8 cellular contexts compared by ENCODE assay signal in genomic region chr14:67413806-67414769, GRCh38. TPM values are rescaled to one million over a fixed set of nuclear protein-coding genes. Genes with fewer than 3 reads are reported as not detected.
DNase-seq lines count a peak whose midpoint lies in the region; ATAC-seq, FAIRE-seq and TF ChIP-seq lines count a peak whose summit lies in the region.

No MANE protein-coding gene starts in this region.

- intact Hi-C loops in IMR-90 (cut with micrococcal nuclease) = no loop called here

- in situ Hi-C loops in IMR-90 (cut with MboI; ENCODE audit: low sequenced_read_pairs) = no loop called here

- H3K27ac ChIP-seq in IMR-90 (ENCODE audit: insufficient read depth, low read length) (no peak overlapping the region; the same call in 1 of the 2 replicates), neuronal stem cell (replicated peaks; ENCODE audit: low read length) (no peak overlapping the region)

- H3K14ac ChIP-seq in IMR-90 (replicated peaks; ENCODE audit: low read depth, low read length) (no peak overlapping the region), neuronal stem cell (ENCODE audit: low read length) (no peak overlapping the region)

- H2BK5ac ChIP-seq in IMR-90 (ENCODE audit: low read depth, low read length, poor library complexity, severe bottlenecking) (peak overlapping the region; percentile 51), neuronal stem cell (ENCODE audit: low read length) (no peak overlapping the region)

- no peak overlapping the region for H3K9ac ChIP-seq in IMR-90 (ENCODE audit: low read depth, low read length)
- no peak overlapping the region for H3K9ac ChIP-seq in neuronal stem cell (ENCODE audit: low read depth, low read length, poor library complexity)

- H2BK12ac ChIP-seq in neuronal stem cell (ENCODE audit: low read length) = no peak overlapping the region

- no CpG with 5 or more reads among the region's 3 CpGs for WGBS in IMR-90 (ENCODE audit: extremely low coverage in 2 of 2, insufficient read length in 1 of 2), 2 experiments
- no CpG with 5 or more reads among the region's 3 CpGs for WGBS in neuronal stem cell (ENCODE audit: extremely low coverage in 2 of 2, insufficient read length in 2 of 2, insufficient replicate concordance in 1 of 2), 2 donors

- POLR2A ChIA-PET in IMR-90 (lab: Charles Lee; ENCODE audit: unreplicated experiment) = no interaction called here

- H3K4me3 Mint-ChIP-seq in activated T-cell treated with anti-CD3 and anti-CD28 coated beads, Interleukin-2, amount 50 U/mL, for 24 hours = no peak overlapping the region

- no peak for TF ChIP-seq POLR2A in IMR-90 (IDR thresholded peaks at IDR 0.05; ENCODE audit: low read depth, low read length)
- no peak for TF ChIP-seq POLR2A in GM12891 (IDR thresholded peaks at IDR 0.05; ENCODE audit: low read depth, low read length)

- H2BK15ac ChIP-seq in IMR-90 (ENCODE audit: low read depth, low read length) (peak overlapping the region; percentile 66; the same call in 1 of the 3 replicates), neuronal stem cell (ENCODE audit: low read length) (no peak overlapping the region)

- H4K91ac ChIP-seq in IMR-90 (ENCODE audit: insufficient read depth, low read depth, low read length) (peak overlapping the region; percentile 27; the same call in 1 of the 2 replicates), neuronal stem cell (ENCODE audit: low read depth, low read length, poor library complexity) (no peak overlapping the region)

- BruUV-seq in IMR-90 (replicated peaks; lab: Mats Ljungman, UMichigan) = no TSS peak

- H4K20me1 ChIP-seq in IMR-90 (ENCODE audit: insufficient read depth, low read length) = no peaks in the 10 kb centered on the region; the same call in 1 of the 2 replicates

- peak; percentile 49 for DNase-seq in BE2C
- peak; percentile 88 for DNase-seq in IMR-90
- peak; percentile 47 for DNase-seq in activated T-cell treated with anti-CD3 and anti-CD28 coated beads, Interleukin-2, amount 50 U/mL, for 24 hours
- DNase-seq in lung microvascular endothelial cell (ENCODE audit: low read depth in 2 of 2) = peak; percentile 61 to 94
- no peak for DNase-seq in neuronal stem cell (ENCODE audit: low spot score)
- no peak for DNase-seq in GM12891 (ENCODE audit: insufficient read length, low spot score)
- DNase-seq in amygdala (lab: John Stamatoyannopoulos, UW) = no peak
- DNase-seq in D721Med (ENCODE audit: insufficient read length, low spot score) = no peak

- H3K9me3 Mint-ChIP-seq in activated T-cell treated with anti-CD3 and anti-CD28 coated beads, Interleukin-2, amount 50 U/mL, for 24 hours = no peaks in the 10 kb centered on the region

- H3K4me2 ChIP-seq in IMR-90 (ENCODE audit: low read depth, low read length) = peak overlapping the region; percentile 61; the same call in 1 of the 2 replicates
- no peak overlapping the region for H3K4me2 ChIP-seq in neuronal stem cell (ENCODE audit: insufficient read depth, low read length, poor library complexity, severe bottlenecking)

- no peaks in the 10 kb centered on the region for H3K36me3 Mint-ChIP-seq in activated T-cell treated with anti-CD3 and anti-CD28 coated beads, Interleukin-2, amount 50 U/mL, for 24 hours (ENCODE audit: low read depth)

- CTCF ChIA-PET in IMR-90 (lab: Yijun Ruan, JAX) = interaction anchor here (1.4 kb wide), 1 partner anchor 12 kb away, joined by 4 read pairs; no protein-coding TSS in a partner anchor

- H3K4me1 ChIP-seq in BE2C = no peaks in the 10 kb centered on the region
- peaks cover 7% of the 10 kb centered on the region for H3K4me1 ChIP-seq in IMR-90 (ENCODE audit: control insufficient read depth, insufficient read depth, low read length)
- H3K4me1 ChIP-seq in neuronal stem cell (ENCODE audit: control insufficient read depth in 2 of 2, insufficient read depth in 1 of 2, low read depth in 1 of 2, low read length in 2 of 2) = peaks cover 0 to 3% of the 10 kb centered on the region in 2 donors

- H3K27ac Mint-ChIP-seq in activated T-cell treated with anti-CD3 and anti-CD28 coated beads, Interleukin-2, amount 50 U/mL, for 24 hours = peak overlapping the region; percentile 52

- peak overlapping the region; percentile 46; the same call in 1 of the 2 replicates for H4K5ac ChIP-seq in IMR-90 (ENCODE audit: low read depth, low read length)

- peak overlapping the region; percentile 90 for H2AFZ ChIP-seq in IMR-90 (replicated peaks; ENCODE audit: low read length, poor library complexity)
- no peak overlapping the region for H2AFZ ChIP-seq in neuronal stem cell (ENCODE audit: low read length)

- H3K18ac ChIP-seq in IMR-90 (ENCODE audit: low read depth, low read length) = no peak overlapping the region
- no peak overlapping the region for H3K18ac ChIP-seq in neuronal stem cell (ENCODE audit: low read length)

- TF ChIP-seq CTCF in BE2C (IDR thresholded peaks at IDR 0.05; ENCODE audit: low read depth, low read length) (no peak), IMR-90 (conservative IDR thresholded peaks at IDR 0.05; ENCODE audit: low read depth, low read length) (no peak), D721Med (IDR thresholded peaks at IDR 0.05; ENCODE audit: insufficient read depth, missing control alignments) (no peak)

- no peaks in the 10 kb centered on the region for H3K36me3 ChIP-seq in BE2C
- H3K36me3 ChIP-seq in IMR-90 (ENCODE audit: control insufficient read depth, insufficient read depth, low read length) = no peaks in the 10 kb centered on the region
- H3K36me3 ChIP-seq in neuronal stem cell (replicated peaks in 1 of 2; ENCODE audit: control insufficient read depth in 2 of 2, insufficient read depth in 2 of 2, low read length in 2 of 2) = no peaks in the 10 kb centered on the region

- no peaks in the 10 kb centered on the region for H3K79me1 ChIP-seq in IMR-90 (ENCODE audit: low read depth in 1 of 2, low read length in 2 of 2)
- H3K79me1 ChIP-seq in neuronal stem cell (ENCODE audit: low read depth, low read length) = no peaks in the 10 kb centered on the region

- H2AK5ac ChIP-seq in IMR-90 (ENCODE audit: low read depth, low read length) (no peak overlapping the region), neuronal stem cell (ENCODE audit: low read depth, low read length) (no peak overlapping the region)

- ATAC-seq in IMR-90 (ENCODE audit: low read depth) = peak; percentile 70

- peak overlapping the region; percentile 44 for H3K4ac ChIP-seq in IMR-90 (ENCODE audit: low read depth, low read length)
- no peak overlapping the region for H3K4ac ChIP-seq in neuronal stem cell (ENCODE audit: low read length)

- H3K4me3 ChIP-seq in BE2C (ENCODE audit: low read depth, low read length) (no peak overlapping the region), IMR-90 (ENCODE audit: insufficient read depth, low read depth, low read length) (no peak overlapping the region), neuronal stem cell (ENCODE audit: low read length in 2 of 2) (no peak overlapping the region)

- TF ChIP-seq RAD21 in IMR-90 (IDR thresholded peaks at IDR 0.05; ENCODE audit: low read length) = no peak

- 0 out of 2 replicates have a peak overlapping the region, but pooled peaks have one; percentile 38 for H3K56ac ChIP-seq in IMR-90 (ENCODE audit: extremely low read depth, insufficient read depth, low read length)

- no peak overlapping the region for H3K23ac ChIP-seq in IMR-90 (ENCODE audit: low read depth, low read length)
- no peak overlapping the region for H3K23ac ChIP-seq in neuronal stem cell (ENCODE audit: low read depth, low read length, poor library complexity)

- peak overlapping the region; percentile 23 for H2BK20ac ChIP-seq in IMR-90 (ENCODE audit: low read depth, low read length)

- FAIRE-seq in GM12891 (lab: Jason Lieb, UNC) (no peak), D721Med (lab: Jason Lieb, UNC) (no peak)

- peaks cover 21% of the 10 kb centered on the region; the same call in 1 of the 2 replicates for H3K9me1 ChIP-seq in IMR-90 (ENCODE audit: insufficient read depth, low read length)

- peaks cover 10% of the 10 kb centered on the region for H3K27me3 Mint-ChIP-seq in activated T-cell treated with anti-CD3 and anti-CD28 coated beads, Interleukin-2, amount 50 U/mL, for 24 hours

- no peak overlapping the region for H2AK9ac ChIP-seq in IMR-90 (replicated peaks; ENCODE audit: low read depth, low read length, poor library complexity)

- H4K8ac ChIP-seq in IMR-90 (ENCODE audit: low read depth in 2 of 2, low read length in 2 of 2) (peak overlapping the region in 1 of 2 experiments; percentile 71; a peak in 1 of 4 replicates), neuronal stem cell (ENCODE audit: low read depth, low read length) (no peak overlapping the region)

- dilution Hi-C loops in IMR-90 (cut with HindIII; ENCODE audit: low sequenced_read_pairs, unreplicated experiment) = no loop called here

- H3K27me3 ChIP-seq in BE2C (peaks cover 14% of the 10 kb centered on the region), IMR-90 (ENCODE audit: control insufficient read depth, insufficient read depth, low read length) (no peaks in the 10 kb centered on the region), neuronal stem cell (ENCODE audit: control insufficient read depth in 3 of 3, insufficient read depth in 3 of 3, low read depth in 1 of 3, low read length in 3 of 3) (peaks cover 0 to 14% (median 2%) of the 10 kb centered on the region in 3 experiments)

- H2BK120ac ChIP-seq in IMR-90 (ENCODE audit: low read depth, low read length) (peak overlapping the region; percentile 53), neuronal stem cell (ENCODE audit: low read depth, low read length) (no peak overlapping the region)

- peaks cover 21% of the 10 kb centered on the region for H3K4me1 Mint-ChIP-seq in activated T-cell treated with anti-CD3 and anti-CD28 coated beads, Interleukin-2, amount 50 U/mL, for 24 hours (ENCODE audit: low read depth)

- H3K9me3 ChIP-seq in BE2C (no peaks in the 10 kb centered on the region), IMR-90 (ENCODE audit: control insufficient read depth, insufficient read depth, low read length) (no peaks in the 10 kb centered on the region), neuronal stem cell (replicated peaks in 1 of 2; ENCODE audit: control insufficient read depth in 2 of 2, insufficient read depth in 1 of 2, low read depth in 1 of 2, low read length in 2 of 2) (no peaks in the 10 kb centered on the region)

RNA-seq across cellular contexts. Expression of gene PLEK2, which starts 2.1 kb away (rescaled TPM):
- polyA plus RNA-seq in BE2C (2012; ENCODE audit: insufficient read depth, insufficient read length, low read depth) = not detected
- total RNA-seq in IMR-90 (2012; rRNA removed) = 2.2 and 2.5 TPM in 2 replicates
- polyA plus RNA-seq in IMR-90 (2012; rRNA removed) = 1.5 and 1.7 TPM in 2 replicates
- 0.64 and 1.2 TPM in 2 replicates for polyA plus RNA-seq in IMR-90 (2012; cell fraction: cytosol; rRNA removed)
- polyA plus RNA-seq in IMR-90 (2012; cell fraction: nucleus; rRNA removed; ENCODE audit: low replicate concordance) = 0.61 and 0.66 TPM in 2 replicates
- total RNA-seq in lung microvascular endothelial cell = 0.20 and 5.9 TPM in 2 replicates
- polyA plus RNA-seq in neuronal stem cell (2013, experiment 1 of 2) = 0.07 TPM
- polyA plus RNA-seq in neuronal stem cell (2013, experiment 2 of 2) = 0.06 TPM
- not detected for polyA plus RNA-seq in GM12891 (2012; ENCODE audit: low read depth, missing spikeins)

RNA-seq across cellular contexts. Expression of gene EIF2S1, which starts 54.0 kb away (rescaled TPM):
- 248 TPM for polyA plus RNA-seq in BE2C (2012; ENCODE audit: insufficient read depth, insufficient read length, low read depth)
- 125 and 360 TPM in 2 replicates for total RNA-seq in IMR-90 (2012; rRNA removed)
- 51.3 and 57.9 TPM in 2 replicates for polyA plus RNA-seq in IMR-90 (2012; rRNA removed)
- polyA plus RNA-seq in IMR-90 (2012; cell fraction: cytosol; rRNA removed) = 6.6 and 7.6 TPM in 2 replicates
- polyA plus RNA-seq in IMR-90 (2012; cell fraction: nucleus; rRNA removed; ENCODE audit: low replicate concordance) = 2.3 and 13.5 TPM in 2 replicates
- 117 and 162 TPM in 2 replicates for total RNA-seq in lung microvascular endothelial cell
- polyA plus RNA-seq in neuronal stem cell (2013, experiment 1 of 2) = 36.7 TPM
- 33.0 TPM for polyA plus RNA-seq in neuronal stem cell (2013, experiment 2 of 2)
- polyA plus RNA-seq in GM12891 (2012; ENCODE audit: low read depth, missing spikeins) = 163 TPM

RNA-seq across cellular contexts. Expression of gene ATP6V1D, which starts 54.5 kb away (rescaled TPM):
- 135 TPM for polyA plus RNA-seq in BE2C (2012; ENCODE audit: insufficient read depth, insufficient read length, low read depth)
- total RNA-seq in IMR-90 (2012; rRNA removed) (113 and 167 TPM in 2 replicates), lung microvascular endothelial cell (42.1 and 59.5 TPM in 2 replicates)
- polyA plus RNA-seq in IMR-90 (2012; rRNA removed) = 47.3 and 54.5 TPM in 2 replicates
- 17.2 and 23.4 TPM in 2 replicates for polyA plus RNA-seq in IMR-90 (2012; cell fraction: cytosol; rRNA removed)
- 3.5 and 22.9 TPM in 2 replicates for polyA plus RNA-seq in IMR-90 (2012; cell fraction: nucleus; rRNA removed; ENCODE audit: low replicate concordance)
- polyA plus RNA-seq in neuronal stem cell (2013, experiment 1 of 2) = 42.4 TPM
- polyA plus RNA-seq in neuronal stem cell (2013, experiment 2 of 2) = 42.0 TPM
- 39.6 TPM for polyA plus RNA-seq in GM12891 (2012; ENCODE audit: low read depth, missing spikeins)

Comparison
In these comparisons a context has a peak if more than half of its experiments do, and no peak if none do; other contexts are left out.
1. DNase-seq: peak in BE2C (single experiment), IMR-90 (single experiment), activated T-cell treated with anti-CD3 and anti-CD28 coated beads, Interleukin-2, amount 50 U/mL, for 24 hours (single experiment) and lung microvascular endothelial cell (2 of 2); none in neuronal stem cell (single experiment), GM12891 (single experiment), amygdala (0 of 56) and D721Med (single experiment).